ENCODE assay signal across 22 cellular contexts in genomic region chr10:74575191-74575720, GRCh38.
DNase-seq lines count a peak whose midpoint lies in the region; ATAC-seq, FAIRE-seq and TF ChIP-seq lines count a peak whose summit lies in the region.
"Had no signal": no experiment of that assay in that cellular context is flagged by ENCODE, and none has a peak within 500 bp of the region (broad histone marks: within the 10 kb centered on the region; RNA-seq: fewer than 3 reads in every experiment).

No MANE protein-coding gene starts in this region.

- no peak for TF ChIP-seq CTCF in astrocyte (IDR thresholded peaks at IDR 0.05; ENCODE audit: insufficient read depth, low read depth, low read length)
- TF ChIP-seq CTCF in smooth muscle cell (IDR thresholded peaks at IDR 0.05; ENCODE audit: borderline replicate concordance, insufficient read depth, poor library complexity, severe bottlenecking): no peak

- H3K9me3 Mint-ChIP-seq in astrocyte (ENCODE audit: unreplicated experiment): peaks cover 4% of the 10 kb centered on the region
- H3K9me3 Mint-ChIP-seq: CD4-positive, alpha-beta T cell had no signal

- DNase-seq in GM12892 (ENCODE audit: insufficient read length) (no peak), astrocyte (ENCODE audit: low read depth) (peak; percentile 16), aorta (no peak), smooth muscle cell (lab: John Stamatoyannopoulos, UW; ENCODE audit: unreplicated experiment) (no peak)
- DNase-seq: Caco-2; CD4-positive, alpha-beta T cell; DMS153; GF-D8; HCEC 1CT; NCI-H1417 treated with DMSO at 0.1 percent for 48 hours; NCI-H187 treated with DMSO at 0.1 percent for 48 hours; NCI-H2227 treated with DMSO at 0.1 percent for 48 hours; NCI-H510A treated with DMSO at 0.1 percent for 48 hours; NCI-H774; RPMI8226; SIG-M5 had no signal

- WGBS in HUES64: 46% methylated on average over 3 of the region's 3 CpGs
- 96 to 99% methylated on average over 3 of the region's 3 CpGs for WGBS in aorta, 2 donors
- 88% methylated on average over 3 of the region's 3 CpGs for WGBS in smooth muscle cell (ENCODE audit: low lambda C conversion rate)

- no peaks in the 10 kb centered on the region for H3F3A ChIP-seq in smooth muscle cell (ENCODE audit: low read depth)

- peaks cover 22% of the 10 kb centered on the region for H3K36me3 Mint-ChIP-seq in astrocyte (ENCODE audit: low read depth, unreplicated experiment)

- no peaks in the 10 kb centered on the region for H3K27me3 ChIP-seq in HUES64 (ENCODE audit: insufficient read depth, low read length)
- H3K27me3 ChIP-seq in astrocyte (ENCODE audit: insufficient read depth, low read length): no peaks in the 10 kb centered on the region
- H3K27me3 ChIP-seq in iPS-20b (ENCODE audit: insufficient read depth, low read length): no peaks in the 10 kb centered on the region
- H3K27me3 ChIP-seq in aorta (ENCODE audit: control insufficient read depth in 1 of 2, insufficient read depth in 2 of 2, low read length in 1 of 2): no peaks in the 10 kb centered on the region
- no peaks in the 10 kb centered on the region for H3K27me3 ChIP-seq in smooth muscle cell (ENCODE audit: low read depth)

- H3K4me1 ChIP-seq in HUES64 (ENCODE audit: insufficient read depth, low read length) (peaks cover 28% of the 10 kb centered on the region), astrocyte (ENCODE audit: insufficient read depth, low read length) (no peaks in the 10 kb centered on the region), iPS-20b (ENCODE audit: insufficient read depth, low read length) (peaks cover 15% of the 10 kb centered on the region), aorta (ENCODE audit: control insufficient read depth in 1 of 2, insufficient read depth in 2 of 2, low read length in 2 of 2) (no peaks in the 10 kb centered on the region), smooth muscle cell (ENCODE audit: low read depth) (no peaks in the 10 kb centered on the region)

- H3K9me3 ChIP-seq in HUES64 (ENCODE audit: insufficient read depth, low read depth, low read length) (peaks cover 19% of the 10 kb centered on the region), astrocyte (ENCODE audit: insufficient read depth, low read depth, low read length) (no peaks in the 10 kb centered on the region), iPS-20b (ENCODE audit: insufficient read depth, low read depth, low read length) (peaks cover 14% of the 10 kb centered on the region), aorta (ENCODE audit: control insufficient read depth, low read length) (no peaks in the 10 kb centered on the region), smooth muscle cell (replicated peaks; ENCODE audit: low read depth) (no peaks in the 10 kb centered on the region)
- H3K9me3 ChIP-seq: Caco-2 had no signal

- H2AFZ ChIP-seq in astrocyte (ENCODE audit: low read depth, low read length) (no peak overlapping the region), smooth muscle cell (ENCODE audit: low read depth) (no peak overlapping the region)

- H3K79me2 ChIP-seq in astrocyte (ENCODE audit: insufficient read depth, low read length) (no peaks in the 10 kb centered on the region), smooth muscle cell (ENCODE audit: low read depth) (no peaks in the 10 kb centered on the region)

- H3K4me2 ChIP-seq in astrocyte (ENCODE audit: low read length) (no peak overlapping the region), smooth muscle cell (no peak overlapping the region)
- H3K4me2 ChIP-seq: KMS-11 had no signal

- H3K9ac ChIP-seq in HUES64 (ENCODE audit: low read depth, low read length): no peak overlapping the region
- H3K9ac ChIP-seq in astrocyte (ENCODE audit: low read length): no peak overlapping the region
- H3K9ac ChIP-seq in iPS-20b (ENCODE audit: low read depth, low read length): 0 out of 2 replicates have a peak overlapping the region, but pooled peaks have one; percentile 4
- no peak overlapping the region for H3K9ac ChIP-seq in smooth muscle cell (ENCODE audit: low read depth)
- H3K9ac ChIP-seq: KMS-11 had no signal

- H4K20me1 ChIP-seq in astrocyte (ENCODE audit: insufficient read depth, low read length): no peaks in the 10 kb centered on the region
- no peaks in the 10 kb centered on the region for H4K20me1 ChIP-seq in smooth muscle cell (ENCODE audit: low read depth)

- H3K27ac ChIP-seq in HUES64 (ENCODE audit: low read depth, low read length): peak overlapping the region; percentile 81; the same call in 1 of the 2 replicates
- H3K27ac ChIP-seq in astrocyte (ENCODE audit: low read depth, low read length): no peak overlapping the region
- H3K27ac ChIP-seq in iPS-20b (ENCODE audit: low read length): no peak overlapping the region
- no peak overlapping the region for H3K27ac ChIP-seq in aorta (ENCODE audit: low read depth in 1 of 2, low read length in 2 of 2)
- no peak overlapping the region for H3K27ac ChIP-seq in smooth muscle cell (ENCODE audit: low read depth)
- H3K27ac ChIP-seq: KMS-11 had no signal

- H3K27me3 Mint-ChIP-seq in astrocyte (ENCODE audit: low read depth, unreplicated experiment): no peaks in the 10 kb centered on the region
- H3K27me3 Mint-ChIP-seq: CD4-positive, alpha-beta T cell had no signal

- no peaks in the 10 kb centered on the region for H3K4me1 Mint-ChIP-seq in astrocyte (ENCODE audit: low read depth, unreplicated experiment)

- no peak overlapping the region for H3K4me3 Mint-ChIP-seq in astrocyte (ENCODE audit: unreplicated experiment)
- H3K4me3 Mint-ChIP-seq: CD4-positive, alpha-beta T cell had no signal

- ATAC-seq in aorta (ENCODE audit: low FRiP score): no peak
- no peak for ATAC-seq in GM18502 (IDR thresholded peaks at IDR 0.05; ENCODE audit: poor library complexity, unreplicated experiment)
- no peak for ATAC-seq in GM19023 (IDR thresholded peaks at IDR 0.05; ENCODE audit: unreplicated experiment)

- FAIRE-seq in GM12892 (lab: Jason Lieb, UNC) (peak; percentile 9), astrocyte (lab: Jason Lieb, UNC) (no peak)
- FAIRE-seq: A204.1 had no signal

- H3K36me3 ChIP-seq in HUES64 (ENCODE audit: insufficient read depth, low read length) (no peaks in the 10 kb centered on the region), astrocyte (ENCODE audit: insufficient read depth, low read length) (no peaks in the 10 kb centered on the region), iPS-20b (ENCODE audit: insufficient read depth, low read depth, low read length) (peaks cover 7% of the 10 kb centered on the region; the same call in 1 of the 2 replicates), aorta (ENCODE audit: control insufficient read depth in 1 of 2, insufficient read depth in 2 of 2, low read length in 1 of 2) (no peaks in the 10 kb centered on the region), smooth muscle cell (ENCODE audit: low read depth) (no peaks in the 10 kb centered on the region)

- intact Hi-C loops in aorta (cut with DNase I): no loop called here

- no peak for TF ChIP-seq POLR2A in GM12892 (IDR thresholded peaks at IDR 0.05; ENCODE audit: low read depth, low read length)

- H3K27ac Mint-ChIP-seq in astrocyte (ENCODE audit: unreplicated experiment): no peak overlapping the region
- H3K27ac Mint-ChIP-seq: CD4-positive, alpha-beta T cell had no signal

- H3K4me3 ChIP-seq in HUES64 (ENCODE audit: low read length): no peak overlapping the region
- no peak overlapping the region for H3K4me3 ChIP-seq in astrocyte (ENCODE audit: insufficient read depth, low read depth, low read length)
- peak overlapping the region; percentile 24; the same call in 1 of the 2 replicates for H3K4me3 ChIP-seq in iPS-20b (ENCODE audit: low read length)
- H3K4me3 ChIP-seq in aorta (ENCODE audit: low read length in 2 of 2): no peak overlapping the region
- H3K4me3 ChIP-seq in smooth muscle cell: no peak overlapping the region
